ENCODE assay signal across 8 cellular contexts in genomic region chr14:52792097-52792415, GRCh38. TPM values are rescaled to one million over a fixed set of nuclear protein-coding genes. Genes with fewer than 3 reads are reported as not detected.
DNase-seq lines count a peak whose midpoint lies in the region; ATAC-seq lines count a peak whose summit lies in the region.

No MANE protein-coding gene starts in this region.

- peaks cover 32% of the 10 kb centered on the region for H3K4me1 Mint-ChIP-seq in activated naive CD8-positive, alpha-beta T cell treated with anti-CD3 and anti-CD28 coated beads, Interleukin-2, amount 50 U/mL, for 24 hours
- H3K4me1 Mint-ChIP-seq in immature natural killer cell: peaks cover 29 to 46% of the 10 kb centered on the region in 2 donors

- peak overlapping the region; percentile 59 to 86 (median 78) for H3K4me3 ChIP-seq in subcutaneous abdominal adipose tissue (ENCODE audit: low read depth in 1 of 5, low read length in 5 of 5)

- H3K27ac ChIP-seq in subcutaneous abdominal adipose tissue (ENCODE audit: low read depth, low read length): peak overlapping the region; percentile 80

- peaks cover 2% of the 10 kb centered on the region for H3K36me3 Mint-ChIP-seq in activated naive CD8-positive, alpha-beta T cell treated with anti-CD3 and anti-CD28 coated beads, Interleukin-2, amount 50 U/mL, for 24 hours (ENCODE audit: low read depth)
- H3K36me3 Mint-ChIP-seq in immature natural killer cell: no peaks in the 10 kb centered on the region

- ATAC-seq in activated naive CD8-positive, alpha-beta T cell treated with anti-CD3 and anti-CD28 coated beads, Interleukin-2, amount 50 U/mL, for 24 hours: no peak
- ATAC-seq in GM18909 (IDR thresholded peaks at IDR 0.05; ENCODE audit: poor library complexity, unreplicated experiment): no peak
- ATAC-seq in HG03571 (IDR thresholded peaks at IDR 0.05; ENCODE audit: unreplicated experiment): no peak
- ATAC-seq in HG02938 (IDR thresholded peaks at IDR 0.05; ENCODE audit: unreplicated experiment): no peak

- H3K4me3 Mint-ChIP-seq in activated naive CD8-positive, alpha-beta T cell treated with anti-CD3 and anti-CD28 coated beads, Interleukin-2, amount 50 U/mL, for 24 hours: peak overlapping the region; percentile 94
- H3K4me3 Mint-ChIP-seq in immature natural killer cell: peak overlapping the region; percentile 81 to 93 (median 88)

- no peaks in the 10 kb centered on the region for H3K9me3 Mint-ChIP-seq in activated naive CD8-positive, alpha-beta T cell treated with anti-CD3 and anti-CD28 coated beads, Interleukin-2, amount 50 U/mL, for 24 hours
- peaks cover 0 to 5% (median under 1%) of the 10 kb centered on the region in 6 donors for H3K9me3 Mint-ChIP-seq in immature natural killer cell

- DNase-seq in NCI-H524 treated with DMSO at 0.1 percent for 48 hours (lab: John Stamatoyannopoulos, UW) (peak; percentile 11), NCI-H524 (lab: John Stamatoyannopoulos, UW) (no peak), immature natural killer cell (no peak)
- DNase-seq in activated naive CD8-positive, alpha-beta T cell treated with anti-CD3 and anti-CD28 coated beads, Interleukin-2, amount 50 U/mL, for 24 hours: no peak

- H3K27ac Mint-ChIP-seq in activated naive CD8-positive, alpha-beta T cell treated with anti-CD3 and anti-CD28 coated beads, Interleukin-2, amount 50 U/mL, for 24 hours: peak overlapping the region; percentile 69
- peak overlapping the region; percentile 79 to 92 (median 86) for H3K27ac Mint-ChIP-seq in immature natural killer cell

- no peaks in the 10 kb centered on the region for H3K36me3 ChIP-seq in subcutaneous abdominal adipose tissue (ENCODE audit: control insufficient read depth in 5 of 5, insufficient read depth in 5 of 5, low read length in 5 of 5)

- peak overlapping the region; percentile 29 to 84 (median 72) for H3K9ac ChIP-seq in subcutaneous abdominal adipose tissue (ENCODE audit: low read length in 5 of 5)

- H3K27me3 Mint-ChIP-seq in activated naive CD8-positive, alpha-beta T cell treated with anti-CD3 and anti-CD28 coated beads, Interleukin-2, amount 50 U/mL, for 24 hours: no peaks in the 10 kb centered on the region
- peaks cover 0 to 8% (median 4%) of the 10 kb centered on the region in 3 donors for H3K27me3 Mint-ChIP-seq in immature natural killer cell (ENCODE audit: low read depth in 3 of 3)

- no peaks in the 10 kb centered on the region for H3K27me3 ChIP-seq in subcutaneous abdominal adipose tissue (ENCODE audit: control insufficient read depth in 5 of 5, insufficient read depth in 4 of 5, low read length in 5 of 5)

- H3K9me3 ChIP-seq in subcutaneous abdominal adipose tissue (ENCODE audit: control insufficient read depth in 5 of 5, low read length in 5 of 5): no peaks in the 10 kb centered on the region

- H3K4me1 ChIP-seq in subcutaneous abdominal adipose tissue (ENCODE audit: control insufficient read depth in 5 of 5, insufficient read depth in 5 of 5, low read length in 5 of 5): peaks cover 2 to 22% (median 19%) of the 10 kb centered on the region in 5 donors

RNA-seq across cellular contexts. Expression of gene GNPNAT1, which starts 0.6 kb away (rescaled TPM):
- polyA plus RNA-seq in immature natural killer cell: 10 to 100 TPM in 1 of 3 donors, 1 to 10 TPM in 2; 2.4 to 11.2 (median 6.5) TPM
